21 cellular contexts compared by ENCODE assay signal in the genomic region with DNA sequence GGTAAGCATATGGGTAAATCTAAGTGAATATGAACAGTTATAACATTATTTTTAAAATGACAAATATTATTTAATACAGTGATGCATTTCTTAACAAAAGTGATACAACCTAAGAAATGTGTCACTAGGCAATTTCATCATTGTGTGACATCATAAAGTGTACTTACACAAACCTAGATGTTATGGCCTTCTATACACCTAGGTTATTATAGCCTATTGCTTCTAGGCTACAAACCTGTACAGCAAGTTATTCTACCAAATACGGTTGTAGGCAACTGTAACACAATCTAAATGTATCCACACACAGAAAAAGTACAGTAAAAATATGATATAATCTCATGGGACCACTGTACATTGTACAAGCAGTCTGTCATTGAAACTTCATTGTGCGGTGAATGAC.
"Had no signal": no experiment of that assay in that cellular context is flagged by ENCODE, and none has a peak within 500 bp of the region (broad histone marks: within the 10 kb centered on the region; RNA-seq: fewer than 3 reads in every experiment).

No MANE protein-coding gene starts in this region.

- H2AFZ ChIP-seq: neural progenitor cell had no signal

- H3K36me3 ChIP-seq: heart right ventricle, neural progenitor cell, ovary, right atrium auricular region had no signal

- H3K27ac ChIP-seq: coronary artery, heart right ventricle, neural progenitor cell, ovary, right atrium auricular region had no signal

- H3K9me3 ChIP-seq: heart right ventricle, ovary, right atrium auricular region had no signal

- H3K9ac ChIP-seq: neural progenitor cell had no signal

- H3K4me2 ChIP-seq: neural progenitor cell had no signal

- FAIRE-seq: endothelial cell of umbilical vein, frontal cortex, islet of Langerhans, small intestine, urothelium cell line had no signal

- ATAC-seq: heart right ventricle; left lobe of liver; natural killer cell treated with Interleukin-12 subunit alpha and Interleukin-12 subunit beta and Interleukin-15 and Interleukin-18, amount 100 ng/mL, for 72 hours had no signal

- DNase-seq: effector CD4-positive, alpha-beta T cell; endodermal cell; heart right ventricle; hypothalamus; kidney glomerular epithelial cell; nucleus accumbens; ovary; small intestine; stimulated activated CD4-positive, alpha-beta T cell treated with anti-CD3 and anti-CD28 coated beads, Interleukin-12 subunit alpha, Interleukin-12 subunit beta, amount 100 ng/mL, for 4 hours; stimulated activated CD4-positive, alpha-beta T cell treated with anti-CD3 and anti-CD28 coated beads, Interleukin-2, amount 100 ng/mL, for 48 hours; stimulated activated naive CD4-positive, alpha-beta T cell treated with Interleukin-2 at 50 U/mL for 16 hours; trophoblast cell had no signal

- H3K27me3 ChIP-seq: heart right ventricle, neural progenitor cell, ovary, right atrium auricular region had no signal

- H3K4me1 ChIP-seq: right atrium auricular region had no signal

- H3K4me3 ChIP-seq: coronary artery, heart right ventricle, neural progenitor cell, ovary, right atrium auricular region had no signal
